8 cellular contexts compared by ENCODE assay signal in genomic region chr9:70479880-70480291, GRCh38.
DNase-seq lines count a peak whose midpoint lies in the region; ATAC-seq, FAIRE-seq and TF ChIP-seq lines count a peak whose summit lies in the region.

No MANE protein-coding gene starts in this region.

- H3K4me1 Mint-ChIP-seq in activated T-cell treated with anti-CD3 and anti-CD28 coated beads, Interleukin-2, amount 50 U/mL, for 72 hours (ENCODE audit: low read depth), result peaks cover 13% of the 10 kb centered on the region
- H3K4me1 Mint-ChIP-seq in activated T-helper 1 cell treated with anti-CD3 and anti-CD28 coated beads, Interleukin-12 subunit alpha, Interleukin-12 subunit beta, Interleukin-2, Interleukin-4 antibody, amounts not matched to agents 30 ng/mL and 10 ng/mL and 1 ng/mL, durations not matched to agents 14 hours and 24 hours and 36 hours (ENCODE audit: low read depth), result no peaks in the 10 kb centered on the region

- TF ChIP-seq CTCF in brain microvascular endothelial cell (IDR thresholded peaks at IDR 0.05; ENCODE audit: low read depth, low read length, missing control alignments) (peak; percentile 10), keratinocyte (optimal IDR thresholded peaks at IDR 0.05 in 1 of 3, IDR thresholded peaks at IDR 0.05 in 1 of 3, conservative IDR thresholded peaks at IDR 0.05 in 1 of 3; ENCODE audit: extremely low read depth in 1 of 3, insufficient read depth in 2 of 3, low read length in 3 of 3) (no peak), stomach (IDR thresholded peaks at IDR 0.05) (no peak)

- H3K36me3 Mint-ChIP-seq in activated T-cell treated with anti-CD3 and anti-CD28 coated beads, Interleukin-2, amount 50 U/mL, for 72 hours (ENCODE audit: insufficient read depth in 2 of 2), result no peaks in the 10 kb centered on the region
- no peaks in the 10 kb centered on the region for H3K36me3 Mint-ChIP-seq in activated T-helper 1 cell treated with anti-CD3 and anti-CD28 coated beads, Interleukin-12 subunit alpha, Interleukin-12 subunit beta, Interleukin-2, Interleukin-4 antibody, amounts not matched to agents 30 ng/mL and 10 ng/mL and 1 ng/mL, durations not matched to agents 14 hours and 24 hours and 36 hours (ENCODE audit: low read depth)

- H3K9me1 ChIP-seq in keratinocyte (ENCODE audit: control insufficient read depth, extremely low read depth, insufficient read depth, low read length), result no peaks in the 10 kb centered on the region

- no peak for FAIRE-seq in keratinocyte (lab: Jason Lieb, UNC)

- H3K27ac Mint-ChIP-seq in activated T-cell treated with anti-CD3 and anti-CD28 coated beads, Interleukin-2, amount 50 U/mL, for 72 hours, result no peak overlapping the region
- H3K27ac Mint-ChIP-seq in activated T-helper 1 cell treated with anti-CD3 and anti-CD28 coated beads, Interleukin-12 subunit alpha, Interleukin-12 subunit beta, Interleukin-2, Interleukin-4 antibody, amounts not matched to agents 30 ng/mL and 10 ng/mL and 1 ng/mL, durations not matched to agents 14 hours and 24 hours and 36 hours, result no peak overlapping the region

- H3K27me3 ChIP-seq in HUES48 (ENCODE audit: control insufficient read depth, insufficient read depth, low read length), result no peaks in the 10 kb centered on the region
- H3K27me3 ChIP-seq in brain microvascular endothelial cell (replicated peaks), result no peaks in the 10 kb centered on the region
- no peaks in the 10 kb centered on the region for H3K27me3 ChIP-seq in keratinocyte (ENCODE audit: control insufficient read depth, extremely low read depth, insufficient read depth, low read length)
- H3K27me3 ChIP-seq in stomach, result no peaks in the 10 kb centered on the region

- DNase-seq in brain microvascular endothelial cell, result peak; percentile 64
- no peak for DNase-seq in keratinocyte (ENCODE audit: low read depth, low spot score)
- peak; percentile 34 for DNase-seq in stomach
- no peak for DNase-seq in NCI-H2227 (lab: John Stamatoyannopoulos, UW; ENCODE audit: unreplicated experiment)
- DNase-seq in activated T-cell treated with anti-CD3 and anti-CD28 coated beads, Interleukin-2, amount 50 U/mL, for 72 hours, result no peak
- no peak for DNase-seq in activated T-helper 1 cell treated with anti-CD3 and anti-CD28 coated beads, Interleukin-12 subunit alpha, Interleukin-12 subunit beta, Interleukin-2, Interleukin-4 antibody, amounts not matched to agents 30 ng/mL and 10 ng/mL and 1 ng/mL, durations not matched to agents 14 hours and 24 hours and 36 hours (ENCODE audit: low spot score)

- dilution Hi-C loops in keratinocyte (cut with MboI; ENCODE audit: extremely low pct_ligation_motif_present, low sequenced_read_pairs), result no loop called here

- H3K4me1 ChIP-seq in HUES48 (ENCODE audit: control insufficient read depth, insufficient read depth, low read length) (peaks cover 20% of the 10 kb centered on the region), keratinocyte (ENCODE audit: control insufficient read depth, extremely low read depth, insufficient read depth, low read length) (peaks cover 35% of the 10 kb centered on the region), stomach (peaks cover 41 to 95% (median 81%) of the 10 kb centered on the region in 4 donors)

- no peak for TF ChIP-seq POLR2A in stomach (IDR thresholded peaks at IDR 0.05)

- in situ Hi-C loops in brain microvascular endothelial cell (cut with HindIII; ENCODE audit: low pct_ligation_motif_present, low sequenced_read_pairs), result no loop called here

- no peaks in the 10 kb centered on the region for H3K79me2 ChIP-seq in keratinocyte (ENCODE audit: control insufficient read depth, insufficient read depth, low read length)

- H3K4me3 ChIP-seq in HUES48 (ENCODE audit: low read depth, low read length) (no peak overlapping the region), brain microvascular endothelial cell (ENCODE audit: low read depth, low read length) (no peak overlapping the region), keratinocyte (ENCODE audit: control insufficient read depth in 2 of 3, extremely low read depth in 1 of 3, insufficient read depth in 2 of 3, low read depth in 1 of 3, low read length in 3 of 3) (no peak overlapping the region), stomach (peak overlapping the region in 2 of 4 donors; percentile 7 to 11)

- WGBS in stomach, 5 donors, result 35 to 40% (median 39%) methylated on average over 5 of the region's 5 CpGs

- no peak overlapping the region for H2AFZ ChIP-seq in keratinocyte (ENCODE audit: control insufficient read depth, low read length)

- no peak for ATAC-seq in activated T-cell treated with anti-CD3 and anti-CD28 coated beads, Interleukin-2, amount 50 U/mL, for 72 hours (replicated peaks in 1 of 2)
- no peak for ATAC-seq in GM18511 (IDR thresholded peaks at IDR 0.05; ENCODE audit: unreplicated experiment)

- peaks cover 0 to 1% of the 10 kb centered on the region in 2 donors for H3K9me3 Mint-ChIP-seq in activated T-cell treated with anti-CD3 and anti-CD28 coated beads, Interleukin-2, amount 50 U/mL, for 72 hours
- H3K9me3 Mint-ChIP-seq in activated T-helper 1 cell treated with anti-CD3 and anti-CD28 coated beads, Interleukin-12 subunit alpha, Interleukin-12 subunit beta, Interleukin-2, Interleukin-4 antibody, amounts not matched to agents 30 ng/mL and 10 ng/mL and 1 ng/mL, durations not matched to agents 14 hours and 24 hours and 36 hours, result peaks cover 5% of the 10 kb centered on the region

- H3K36me3 ChIP-seq in HUES48 (ENCODE audit: control insufficient read depth, insufficient read depth, low read length) (no peaks in the 10 kb centered on the region), brain microvascular endothelial cell (replicated peaks) (no peaks in the 10 kb centered on the region), keratinocyte (ENCODE audit: control insufficient read depth in 2 of 2, extremely low read depth in 1 of 2, insufficient read depth in 2 of 2, low read length in 2 of 2) (no peaks in the 10 kb centered on the region), stomach (no peaks in the 10 kb centered on the region)

- H3K4me3 Mint-ChIP-seq in activated T-cell treated with anti-CD3 and anti-CD28 coated beads, Interleukin-2, amount 50 U/mL, for 72 hours, result no peak overlapping the region
- H3K4me3 Mint-ChIP-seq in activated T-helper 1 cell treated with anti-CD3 and anti-CD28 coated beads, Interleukin-12 subunit alpha, Interleukin-12 subunit beta, Interleukin-2, Interleukin-4 antibody, amounts not matched to agents 30 ng/mL and 10 ng/mL and 1 ng/mL, durations not matched to agents 14 hours and 24 hours and 36 hours, result no peak overlapping the region

- no peak for TF ChIP-seq EP300 in stomach (IDR thresholded peaks at IDR 0.05)

- peak overlapping the region; percentile 20 for H3K4me2 ChIP-seq in keratinocyte (ENCODE audit: control insufficient read depth, extremely low read depth, insufficient read depth, low read depth, low read length)

- H3K9me3 ChIP-seq in HUES48 (ENCODE audit: control insufficient read depth, insufficient read depth, low read length) (no peaks in the 10 kb centered on the region), keratinocyte (ENCODE audit: control insufficient read depth, low read depth, low read length) (no peaks in the 10 kb centered on the region), stomach (no peaks in the 10 kb centered on the region)

- no peaks in the 10 kb centered on the region for H3K27me3 Mint-ChIP-seq in activated T-cell treated with anti-CD3 and anti-CD28 coated beads, Interleukin-2, amount 50 U/mL, for 72 hours (ENCODE audit: low read depth)
- no peaks in the 10 kb centered on the region for H3K27me3 Mint-ChIP-seq in activated T-helper 1 cell treated with anti-CD3 and anti-CD28 coated beads, Interleukin-12 subunit alpha, Interleukin-12 subunit beta, Interleukin-2, Interleukin-4 antibody, amounts not matched to agents 30 ng/mL and 10 ng/mL and 1 ng/mL, durations not matched to agents 14 hours and 24 hours and 36 hours (ENCODE audit: insufficient read depth)

- H3K9ac ChIP-seq in HUES48 (ENCODE audit: low read depth, low read length) (no peak overlapping the region), keratinocyte (ENCODE audit: control insufficient read depth, extremely low read depth, insufficient read depth, low read length) (no peak overlapping the region)

- intact Hi-C loops in stomach (cut with DNase I; ENCODE audit: low total_unique reads), result loop anchor here (10.0 kb wide), 1 partner anchor 55 kb away; no protein-coding TSS in a partner anchor
- intact Hi-C loops in activated T-helper 1 cell treated with anti-CD3 and anti-CD28 coated beads, Interleukin-12 subunit alpha, Interleukin-12 subunit beta, Interleukin-2, Interleukin-4 antibody, amounts not matched to agents 30 ng/mL and 10 ng/mL and 1 ng/mL, durations not matched to agents 14 hours and 24 hours and 36 hours (cut with micrococcal nuclease), result loop anchor here (2.0 to 5.0 kb wide), 2 partner anchors 21 to 122 kb away; no protein-coding TSS in a partner anchor

- peak overlapping the region; percentile 43 for H3K27ac ChIP-seq in HUES48 (ENCODE audit: low read depth, low read length)
- peak overlapping the region; percentile 81 for H3K27ac ChIP-seq in brain microvascular endothelial cell
- no peak overlapping the region for H3K27ac ChIP-seq in keratinocyte (ENCODE audit: control insufficient read depth, insufficient read depth, low read length)
- peak overlapping the region; percentile 93 to 97 (median 96) for H3K27ac ChIP-seq in stomach

- H4K20me1 ChIP-seq in keratinocyte (ENCODE audit: control insufficient read depth, extremely low read depth, insufficient read depth, low read length), result no peaks in the 10 kb centered on the region

Comparison
In these comparisons a context has a peak if more than half of its experiments do, and no peak if none do; other contexts are left out.
1. DNase-seq: peak in brain microvascular endothelial cell (single experiment) and stomach (single experiment); none in keratinocyte (single experiment), NCI-H2227 (single experiment), activated T-cell treated with anti-CD3 and anti-CD28 coated beads, Interleukin-2, amount 50 U/mL, for 72 hours (0 of 2) and activated T-helper 1 cell treated with anti-CD3 and anti-CD28 coated beads, Interleukin-12 subunit alpha, Interleukin-12 subunit beta, Interleukin-2, Interleukin-4 antibody, amounts not matched to agents 30 ng/mL and 10 ng/mL and 1 ng/mL, durations not matched to agents 14 hours and 24 hours and 36 hours (single experiment).